Comparison of ENCODE assay signal across 14 cellular contexts in the genomic region with DNA sequence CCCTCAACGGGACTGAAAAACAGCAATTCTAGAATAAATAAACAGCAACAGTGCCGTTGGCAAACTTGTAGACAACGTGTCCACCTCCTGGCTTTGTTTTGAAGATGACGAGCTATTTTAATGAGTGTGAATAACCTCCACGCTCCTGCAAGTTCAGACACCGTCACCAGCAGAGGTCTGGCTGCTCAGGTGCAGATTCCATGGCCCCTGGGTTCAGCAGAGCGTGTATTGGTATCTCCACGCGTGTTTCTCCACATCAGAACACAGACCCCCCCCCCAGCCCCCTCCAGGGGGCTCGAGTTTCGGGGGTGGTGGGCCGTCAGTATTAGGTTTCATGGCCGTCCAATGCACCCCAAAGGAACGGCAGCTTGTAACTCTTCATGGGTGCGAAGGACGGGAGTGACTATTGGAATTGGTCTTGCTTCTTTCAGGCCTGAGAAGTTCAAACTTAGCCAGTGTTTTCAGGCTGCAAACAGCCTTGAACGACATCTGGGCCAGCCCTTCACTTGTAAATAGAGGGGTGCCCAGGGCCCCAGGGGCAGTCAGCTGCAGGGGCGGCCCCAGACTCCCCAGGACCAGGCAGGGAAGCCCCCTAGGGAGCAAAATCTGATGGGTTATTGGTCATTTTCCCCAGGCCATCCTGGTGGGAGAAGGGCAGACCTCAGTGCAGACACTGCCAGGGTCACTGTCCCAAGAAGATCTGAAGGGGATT.
DNase-seq lines count a peak whose midpoint lies in the region; TF ChIP-seq lines count a peak whose summit lies in the region.
"Had no signal": no experiment of that assay in that cellular context is flagged by ENCODE, and none has a peak within 500 bp of the region (broad histone marks: within the 10 kb centered on the region; RNA-seq: fewer than 3 reads in every experiment).

No MANE protein-coding gene starts in this region.

- H3K27me3 ChIP-seq in BLaER1: no peaks in the 10 kb centered on the region
- no peaks in the 10 kb centered on the region for H3K27me3 ChIP-seq in osteoblast (ENCODE audit: insufficient read depth, low read length)

- peaks cover 16% of the 10 kb centered on the region for H4K20me1 ChIP-seq in BLaER1
- H4K20me1 ChIP-seq in osteoblast (ENCODE audit: insufficient read depth, low read length): no peaks in the 10 kb centered on the region

- H3K79me2 ChIP-seq in osteoblast (ENCODE audit: insufficient read depth, low read length): no peaks in the 10 kb centered on the region

- H3K4me1 Mint-ChIP-seq in CD14-positive monocyte (no peaks in the 10 kb centered on the region), chondrocyte (ENCODE audit: low read depth) (peaks cover 18% of the 10 kb centered on the region)
- H3K4me1 Mint-ChIP-seq: CD4-positive, CD25-positive, alpha-beta regulatory T cell had no signal

- no peak overlapping the region for H3K4me3 ChIP-seq in BLaER1
- no peak overlapping the region for H3K4me3 ChIP-seq in osteoblast (ENCODE audit: insufficient read depth, low read length)
- H3K4me3 ChIP-seq: A549, GM12878, GM23338 had no signal

- intact Hi-C loops in CD14-positive monocyte (cut with micrococcal nuclease): no loop called here

- H3K9me3 ChIP-seq in BLaER1: no peaks in the 10 kb centered on the region
- H3K9me3 ChIP-seq in osteoblast (ENCODE audit: low read depth, low read length): no peaks in the 10 kb centered on the region
- H3K9me3 ChIP-seq: A549, BE2C had no signal

- H3K4me1 ChIP-seq in BLaER1 (peaks cover 66% of the 10 kb centered on the region), osteoblast (ENCODE audit: insufficient read depth, low read length) (peaks cover 10% of the 10 kb centered on the region)
- H3K4me1 ChIP-seq: A549, BE2C had no signal

- no peak overlapping the region for H2AFZ ChIP-seq in osteoblast (ENCODE audit: low read length)
- H2AFZ ChIP-seq: GM23338 had no signal

- DNase-seq in CD14-positive monocyte (ENCODE audit: low spot score): peak; percentile 22
- peak; percentile 37 for DNase-seq in chondrocyte (ENCODE audit: low spot score)
- DNase-seq in osteoblast (ENCODE audit: insufficient read length, low spot score, missing footprints): peak; percentile 49
- no peak for DNase-seq in DMS114 treated with DMSO at 0.1 percent for 48 hours (lab: John Stamatoyannopoulos, UW; ENCODE audit: unreplicated experiment)
- no peak for DNase-seq in activated naive CD4-positive, alpha-beta T cell (lab: John Stamatoyannopoulos, UW)
- no peak for DNase-seq in KG1 (lab: John Stamatoyannopoulos, UW)
- no peak for DNase-seq in DMS53 treated with DMSO at 0.1 percent for 48 hours (lab: John Stamatoyannopoulos, UW; ENCODE audit: unreplicated experiment)
- DNase-seq: BE2C; CD4-positive, CD25-positive, alpha-beta regulatory T cell; DMS79 had no signal

- no peaks in the 10 kb centered on the region for H3K36me3 Mint-ChIP-seq in CD14-positive monocyte
- no peaks in the 10 kb centered on the region for H3K36me3 Mint-ChIP-seq in chondrocyte (ENCODE audit: low read depth)
- H3K36me3 Mint-ChIP-seq: CD4-positive, CD25-positive, alpha-beta regulatory T cell had no signal

- H3K9ac ChIP-seq in BLaER1: no peak overlapping the region

- no peak overlapping the region for H3K4me3 Mint-ChIP-seq in CD14-positive monocyte
- H3K4me3 Mint-ChIP-seq in chondrocyte (ENCODE audit: unreplicated experiment): no peak overlapping the region
- H3K4me3 Mint-ChIP-seq: CD4-positive, CD25-positive, alpha-beta regulatory T cell; GM23338 had no signal

- TF ChIP-seq CTCF in CD14-positive monocyte (IDR thresholded peaks at IDR 0.05) (no peak), chondrocyte (IDR thresholded peaks at IDR 0.05) (no peak), osteoblast (IDR thresholded peaks at IDR 0.05; ENCODE audit: extremely low read depth, low read depth, low read length) (no peak)

- H3K4me2 ChIP-seq in BLaER1: peak overlapping the region; percentile 28
- H3K4me2 ChIP-seq in osteoblast (ENCODE audit: insufficient read depth, low read length): no peak overlapping the region
- H3K4me2 ChIP-seq: A549, GM23338 had no signal

- H3K9me3 Mint-ChIP-seq in CD14-positive monocyte (peaks cover 0 to 29% (median 13%) of the 10 kb centered on the region in 7 donors), chondrocyte (ENCODE audit: low read depth) (no peaks in the 10 kb centered on the region)
- H3K9me3 Mint-ChIP-seq: CD4-positive, CD25-positive, alpha-beta regulatory T cell; GM23338 had no signal

- H3K36me3 ChIP-seq in BLaER1 (no peaks in the 10 kb centered on the region), osteoblast (ENCODE audit: insufficient read depth, low read length) (no peaks in the 10 kb centered on the region)
- H3K36me3 ChIP-seq: BE2C had no signal

- no peak overlapping the region for H3K27ac ChIP-seq in BLaER1
- H3K27ac ChIP-seq in osteoblast (ENCODE audit: low read depth, low read length): no peak overlapping the region
- H3K27ac ChIP-seq: A549 had no signal

- H3K27me3 Mint-ChIP-seq in CD14-positive monocyte (ENCODE audit: low read depth in 3 of 3) (peaks cover 0 to 3% (median 0%) of the 10 kb centered on the region in 3 donors), chondrocyte (ENCODE audit: low read depth) (peaks cover 7% of the 10 kb centered on the region)
- H3K27me3 Mint-ChIP-seq: CD4-positive, CD25-positive, alpha-beta regulatory T cell had no signal

- no peak overlapping the region for H3K27ac Mint-ChIP-seq in CD14-positive monocyte
- no peak overlapping the region for H3K27ac Mint-ChIP-seq in chondrocyte (ENCODE audit: unreplicated experiment)
- H3K27ac Mint-ChIP-seq: CD4-positive, CD25-positive, alpha-beta regulatory T cell; GM23338 had no signal

Comparison
In these comparisons a context has a peak if more than half of its experiments do, and no peak if none do; other contexts are left out.
1. DNase-seq: peak in CD14-positive monocyte (single experiment), chondrocyte (single experiment) and osteoblast (single experiment); none in DMS114 treated with DMSO at 0.1 percent for 48 hours (single experiment), activated naive CD4-positive, alpha-beta T cell (0 of 4), KG1 (single experiment) and DMS53 treated with DMSO at 0.1 percent for 48 hours (single experiment).